9 cellular contexts compared by ENCODE assay signal in genomic region chr18:49628993-49629795, GRCh38.
DNase-seq lines count a peak whose midpoint lies in the region; ATAC-seq and TF ChIP-seq lines count a peak whose summit lies in the region.
"Had no signal": no experiment of that assay in that cellular context is flagged by ENCODE, and none has a peak within 500 bp of the region (broad histone marks: within the 10 kb centered on the region; RNA-seq: fewer than 3 reads in every experiment).

No MANE protein-coding gene starts in this region.

- TF ChIP-seq CTCF in coronary artery (IDR thresholded peaks at IDR 0.05), result no peak

- DNase-seq in Right ventricle myocardium inferior (ENCODE audit: missing footprints) (no peak), cardiac septum (ENCODE audit: low spot score) (no peak), coronary artery (ENCODE audit: low spot score) (peak; percentile 61), medulla oblongata (ENCODE audit: extremely low spot score) (peak; percentile 75), COLO829 (ENCODE audit: low spot score) (no peak), NCI-H128 (lab: John Stamatoyannopoulos, UW; ENCODE audit: unreplicated experiment) (no peak), 8988T (no peak)
- DNase-seq in central memory CD4-positive, alpha-beta T cell, result no peak
- DNase-seq: NCI-H510A had no signal

- H3K4me3 ChIP-seq in coronary artery, result no peak overlapping the region

- no peak overlapping the region for H3K27ac ChIP-seq in coronary artery

- intact Hi-C loops in Right ventricle myocardium inferior (cut with DNase I) (no loop called here), cardiac septum (cut with DNase I) (no loop called here)

- peak; percentile 58 for ATAC-seq in Right ventricle myocardium inferior

Comparison
In these comparisons a context has a peak if more than half of its experiments do, and no peak if none do; other contexts are left out.
1. DNase-seq: peak in coronary artery (single experiment) and medulla oblongata (single experiment); none in Right ventricle myocardium inferior (single experiment), cardiac septum (single experiment), COLO829 (single experiment), central memory CD4-positive, alpha-beta T cell (single experiment), NCI-H128 (single experiment) and 8988T (single experiment).